7 cellular contexts compared by ENCODE assay signal in the genomic region with DNA sequence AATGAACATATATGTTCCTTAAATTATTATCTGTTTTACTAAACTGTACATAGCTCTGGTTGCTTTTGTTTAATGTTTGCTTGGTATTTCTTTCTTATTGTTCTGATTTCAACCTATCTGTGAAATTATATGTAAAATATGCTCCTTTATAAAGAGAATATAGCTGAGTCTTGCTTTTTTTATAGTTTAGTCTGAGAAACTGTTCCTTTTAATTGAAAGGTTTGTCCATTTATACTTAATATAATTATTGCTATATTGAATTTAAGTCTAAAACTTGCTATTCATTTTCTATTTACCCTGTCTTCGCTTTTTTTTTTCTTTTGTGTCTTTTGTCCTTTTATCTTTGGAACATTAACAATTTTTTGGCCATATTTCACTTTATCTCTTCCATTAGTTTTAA.
"Had no signal": no experiment of that assay in that cellular context is flagged by ENCODE, and none has a peak within 500 bp of the region (broad histone marks: within the 10 kb centered on the region; RNA-seq: fewer than 3 reads in every experiment).

No MANE protein-coding gene starts in this region.

- FAIRE-seq: GM12878, GM12891, GM12892, GM18507, GM19239 had no signal

- ATAC-seq: GM12878 had no signal

- H3K4me3 ChIP-seq: GM12878 had no signal

- DNase-seq: GDM1, GF-D8 had no signal
